In the genomic region with DNA sequence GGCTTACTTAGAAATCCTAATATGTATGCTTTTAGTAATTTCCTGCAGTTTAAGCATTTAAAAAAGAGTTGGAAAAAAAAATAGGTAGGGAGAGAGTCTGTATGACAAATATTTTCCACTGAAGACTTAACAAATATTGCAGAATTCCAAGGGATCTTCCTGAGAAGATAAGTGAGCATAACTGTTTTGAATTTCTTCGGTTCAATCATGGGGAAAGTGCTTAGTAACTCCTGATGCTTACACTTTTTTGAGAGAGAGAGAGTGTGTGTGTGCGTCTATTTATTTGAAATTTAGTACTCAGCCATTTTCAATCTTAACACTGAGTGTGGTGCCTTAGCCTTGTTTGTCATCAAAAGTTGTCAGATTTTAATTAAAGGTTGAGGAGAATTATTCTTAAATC, we compare ENCODE assay signal across 23 cellular contexts. TPM values are rescaled to one million over a fixed set of nuclear protein-coding genes. Genes with fewer than 3 reads are reported as not detected.
A peak's percentile ranks its signal among the peaks of the same experiment; 100 is the strongest.
DNase-seq lines count a peak whose midpoint lies in the region; ATAC-seq, FAIRE-seq and TF ChIP-seq lines count a peak whose summit lies in the region.
"Had no signal": no experiment of that assay in that cellular context is flagged by ENCODE, and none has a peak within 500 bp of the region (broad histone marks: within the 10 kb centered on the region; RNA-seq: fewer than 3 reads in every experiment).

No MANE protein-coding gene starts in this region.

- no peak overlapping the region for H2AFZ ChIP-seq in HepG2 (ENCODE audit: low read length)
- H2AFZ ChIP-seq in SK-N-SH (ENCODE audit: low read depth) = no peak overlapping the region

- peaks cover 29% of the 10 kb centered on the region for H4K20me1 ChIP-seq in HepG2 (ENCODE audit: insufficient read depth, low read length)
- peaks cover 72% of the 10 kb centered on the region for H4K20me1 ChIP-seq in SK-N-SH (ENCODE audit: insufficient read depth)

- H3K4me3 ChIP-seq in HepG2 (replicated peaks in 1 of 3; ENCODE audit: insufficient read depth in 1 of 3, low read depth in 2 of 3, low read length in 3 of 3) (no peak overlapping the region), right lobe of liver (no peak overlapping the region), liver (ENCODE audit: low read depth in 1 of 3, low read length in 3 of 3) (no peak overlapping the region), SK-N-SH (ENCODE audit: low read depth in 2 of 2, low read length in 1 of 2) (no peak overlapping the region)
- H3K4me3 ChIP-seq: gastrocnemius medialis, HAP-1, sigmoid colon had no signal

- ATAC-seq in HepG2 (no peak), right lobe of liver (no peak), HG02973 (IDR thresholded peaks at IDR 0.05; ENCODE audit: unreplicated experiment) (no peak), GM18502 (IDR thresholded peaks at IDR 0.05; ENCODE audit: poor library complexity, unreplicated experiment) (no peak)
- ATAC-seq: gastrocnemius medialis, left colon had no signal

- TF ChIP-seq CTCF in HepG2 (CRISPR knock-in tag; IDR thresholded peaks at IDR 0.05) (no peak), right lobe of liver (IDR thresholded peaks at IDR 0.05) (no peak), liver (IDR thresholded peaks at IDR 0.05; ENCODE audit: low read depth, low read length, missing input control) (no peak), SK-N-SH (IDR thresholded peaks at IDR 0.05) (no peak)

- no peaks in the 10 kb centered on the region for H3K9me3 ChIP-seq in HepG2 (ENCODE audit: low read length)
- no peaks in the 10 kb centered on the region for H3K9me3 ChIP-seq in right lobe of liver
- no peaks in the 10 kb centered on the region for H3K9me3 ChIP-seq in liver (ENCODE audit: control insufficient read depth in 4 of 4, low read length in 3 of 4)
- no peaks in the 10 kb centered on the region for H3K9me3 ChIP-seq in SK-N-SH
- H3K9me3 ChIP-seq: gastrocnemius medialis, HAP-1, sigmoid colon had no signal

- H3K9ac ChIP-seq in HepG2 (ENCODE audit: insufficient read depth, low read depth, low read length) = no peak overlapping the region
- H3K9ac ChIP-seq in liver (ENCODE audit: low read depth in 1 of 2, low read length in 2 of 2) = no peak overlapping the region
- H3K9ac ChIP-seq in SK-N-SH = no peak overlapping the region
- H3K9ac ChIP-seq: KMS-11 had no signal

- peaks cover 8% of the 10 kb centered on the region for H3F3A ChIP-seq in SK-N-SH (replicated peaks; ENCODE audit: insufficient read depth)

- intact Hi-C loops in HepG2 (cut with micrococcal nuclease; ENCODE audit: unreplicated experiment) (no loop called here), right lobe of liver (cut with DNase I) (no loop called here)
- intact Hi-C loops in activated T-helper 2 cell treated with anti-CD3 and anti-CD28 coated beads, Interferon-gamma antibody, Interleukin-2, Interleukin-4, amounts not matched to agents 10 μg/mL and 5 μg/mL and 100 μg/mL, durations not matched to agents 14 hours and 24 hours and 36 hours (cut with micrococcal nuclease) = no loop called here

- POLR2A ChIA-PET in HepG2 (lab: Yijun Ruan, JAX) (interaction anchor here (0.9 to 1.0 kb wide), 2 partner anchors 11 to 18 kb away, joined by 3 read pairs; no protein-coding TSS in a partner anchor), SK-N-SH (lab: Yijun Ruan, JAX) (no interaction called here)

- H3K4me3 Mint-ChIP-seq in activated T-helper 2 cell treated with anti-CD3 and anti-CD28 coated beads, Interferon-gamma antibody, Interleukin-2, Interleukin-4, amounts not matched to agents 10 μg/mL and 5 μg/mL and 100 μg/mL, durations not matched to agents 14 hours and 24 hours and 36 hours (ENCODE audit: low read depth) = no peak overlapping the region
- H3K4me3 Mint-ChIP-seq: brain had no signal

- TF ChIP-seq EP300 in HepG2 (IDR thresholded peaks at IDR 0.05; ENCODE audit: low read depth in 2 of 2, low read length in 2 of 2) (no peak), HepG2 (CRISPR knock-in tag; IDR thresholded peaks at IDR 0.05; ENCODE audit: borderline replicate concordance) (no peak), SK-N-SH (IDR thresholded peaks at IDR 0.05; ENCODE audit: borderline replicate concordance in 1 of 2, low read depth in 1 of 2, low read length in 1 of 2) (no peak)

- H3K4me2 ChIP-seq in HepG2 (ENCODE audit: low read depth, low read length) (no peak overlapping the region), SK-N-SH (no peak overlapping the region)
- H3K4me2 ChIP-seq: KMS-11 had no signal

- no peak overlapping the region for H3K27ac ChIP-seq in HepG2 (ENCODE audit: extremely low read length, insufficient read depth, low read length)
- no peak overlapping the region for H3K27ac ChIP-seq in right lobe of liver
- no peak overlapping the region for H3K27ac ChIP-seq in liver (ENCODE audit: low read depth in 1 of 2, low read length in 2 of 2)
- H3K27ac ChIP-seq in SK-N-SH (ENCODE audit: low read depth in 2 of 2, low read length in 1 of 2) = no peak overlapping the region
- H3K27ac ChIP-seq: epithelial cell of prostate, gastrocnemius medialis, KMS-11, RWPE1, sigmoid colon had no signal

- no peak for DNase-seq in HepG2 (ENCODE audit: low spot score)
- DNase-seq in right lobe of liver = no peak
- DNase-seq in activated T-helper 2 cell treated with anti-CD3 and anti-CD28 coated beads, Interferon-gamma antibody, Interleukin-2, Interleukin-4, amounts not matched to agents 10 μg/mL and 5 μg/mL and 100 μg/mL, durations not matched to agents 14 hours and 24 hours and 36 hours (ENCODE audit: low spot score) = no peak
- no peak for DNase-seq in NCI-H146 treated with DMSO at 0.1 percent for 48 hours (lab: John Stamatoyannopoulos, UW; ENCODE audit: unreplicated experiment)
- no peak for DNase-seq in SK-N-SH
- DNase-seq: activated CD8-positive, alpha-beta memory T cell treated with anti-CD3 and anti-CD28 coated beads for 24 hours; activated effector memory CD4-positive, alpha-beta T cell treated with Interleukin-2 at 50 U/mL for 16 hours; COR-L47; EL; gastrocnemius medialis; left colon; NCI-H2081 treated with DMSO at 0.1 percent for 48 hours; sigmoid colon; stimulated activated CD4-positive, alpha-beta T cell treated with anti-CD3 and anti-CD28 coated beads, Interleukin-1b, Interleukin-23, amount 100 ng/mL, for 48 hours had no signal

- in situ Hi-C loops in HepG2 (cut with HindIII; ENCODE audit: extremely low pct_ligation_motif_present, low pct_unique_long_range_greater_than_20kb) = no loop called here

- no peaks in the 10 kb centered on the region for H3K9me3 Mint-ChIP-seq in activated T-helper 2 cell treated with anti-CD3 and anti-CD28 coated beads, Interferon-gamma antibody, Interleukin-2, Interleukin-4, amounts not matched to agents 10 μg/mL and 5 μg/mL and 100 μg/mL, durations not matched to agents 14 hours and 24 hours and 36 hours

- no peak for FAIRE-seq in HepG2 (lab: Jason Lieb, UNC)
- FAIRE-seq: urothelium cell line had no signal

- TF ChIP-seq POLR2A in HepG2 (IDR thresholded peaks at IDR 0.05; ENCODE audit: insufficient read depth in 1 of 2, low read depth in 2 of 2, low read length in 2 of 2) (no peak), right lobe of liver (IDR thresholded peaks at IDR 0.05) (no peak)

- peaks cover 34% of the 10 kb centered on the region for H3K79me2 ChIP-seq in HepG2 (ENCODE audit: insufficient read depth, low read length)
- peaks cover 97% of the 10 kb centered on the region for H3K79me2 ChIP-seq in SK-N-SH (ENCODE audit: insufficient read depth)

- H3K4me1 Mint-ChIP-seq in activated T-helper 2 cell treated with anti-CD3 and anti-CD28 coated beads, Interferon-gamma antibody, Interleukin-2, Interleukin-4, amounts not matched to agents 10 μg/mL and 5 μg/mL and 100 μg/mL, durations not matched to agents 14 hours and 24 hours and 36 hours (ENCODE audit: low read depth) = peaks cover 31% of the 10 kb centered on the region

- H3K36me3 ChIP-seq in HepG2 (replicated peaks in 1 of 2; ENCODE audit: control insufficient read depth in 1 of 2, insufficient read depth in 2 of 2, low read length in 2 of 2) (peaks cover 13 to 59% of the 10 kb centered on the region in 2 experiments), right lobe of liver (peaks cover 0 to 63% (median 35%) of the 10 kb centered on the region in 4 donors), liver (ENCODE audit: control insufficient read depth in 4 of 4, insufficient read depth in 3 of 4, low read depth in 1 of 4, low read length in 3 of 4) (peaks cover 11 to 56% (median 46%) of the 10 kb centered on the region in 4 donors), SK-N-SH (replicated peaks in 1 of 2; ENCODE audit: control insufficient read depth in 1 of 2, insufficient read depth in 2 of 2, low read length in 1 of 2) (peaks cover 90 to 95% of the 10 kb centered on the region in 2 experiments)

- 93% methylated on average over 2 of the region's 2 CpGs for WGBS in HepG2 (ENCODE audit: low lambda C conversion rate)
- 71% methylated on average over 2 of the region's 2 CpGs for WGBS in right lobe of liver (ENCODE audit: insufficient coverage, low coverage, low lambda C conversion rate, missing lambda C conversion rate)
- WGBS in liver = 78% methylated on average over 2 of the region's 2 CpGs
- 95% methylated on average over 2 of the region's 2 CpGs for WGBS in SK-N-SH (ENCODE audit: low lambda C conversion rate)

- H3K36me3 Mint-ChIP-seq in activated T-helper 2 cell treated with anti-CD3 and anti-CD28 coated beads, Interferon-gamma antibody, Interleukin-2, Interleukin-4, amounts not matched to agents 10 μg/mL and 5 μg/mL and 100 μg/mL, durations not matched to agents 14 hours and 24 hours and 36 hours (ENCODE audit: low read depth) = peaks cover 73% of the 10 kb centered on the region

- no peaks in the 10 kb centered on the region for H3K9me2 ChIP-seq in SK-N-SH

- BruUV-seq in HepG2 (replicated peaks; lab: Mats Ljungman, UMichigan) = no TSS peak

- TF ChIP-seq RAD21 in HepG2 (CRISPR knock-in tag; IDR thresholded peaks at IDR 0.05) (no peak), liver (IDR thresholded peaks at IDR 0.05) (no peak), SK-N-SH (IDR thresholded peaks at IDR 0.05; ENCODE audit: low read length) (no peak)

- no peaks in the 10 kb centered on the region for H3K4me1 ChIP-seq in HepG2 (ENCODE audit: insufficient read depth, low read length)
- H3K4me1 ChIP-seq in right lobe of liver = no peaks in the 10 kb centered on the region
- H3K4me1 ChIP-seq in liver (ENCODE audit: control insufficient read depth in 4 of 4, insufficient read depth in 4 of 4, low read length in 3 of 4) = peaks cover 0 to 2% (median 0%) of the 10 kb centered on the region in 4 donors
- H3K4me1 ChIP-seq in SK-N-SH (ENCODE audit: control insufficient read depth in 1 of 2, insufficient read depth in 2 of 2, low read depth in 1 of 2, low read length in 1 of 2) = no peaks in the 10 kb centered on the region

- no peaks in the 10 kb centered on the region; a peak in 1 of 5 replicates for H3K27me3 ChIP-seq in HepG2 (ENCODE audit: control insufficient read depth in 1 of 2, insufficient read depth in 2 of 2, low read length in 2 of 2)
- H3K27me3 ChIP-seq in right lobe of liver = no peaks in the 10 kb centered on the region
- H3K27me3 ChIP-seq in liver (ENCODE audit: control insufficient read depth in 4 of 4, insufficient read depth in 4 of 4, low read length in 3 of 4) = no peaks in the 10 kb centered on the region
- no peaks in the 10 kb centered on the region for H3K27me3 ChIP-seq in SK-N-SH (ENCODE audit: insufficient read depth)
- H3K27me3 ChIP-seq: gastrocnemius medialis, sigmoid colon had no signal

- H3K27me3 Mint-ChIP-seq in activated T-helper 2 cell treated with anti-CD3 and anti-CD28 coated beads, Interferon-gamma antibody, Interleukin-2, Interleukin-4, amounts not matched to agents 10 μg/mL and 5 μg/mL and 100 μg/mL, durations not matched to agents 14 hours and 24 hours and 36 hours (ENCODE audit: low read depth) = no peaks in the 10 kb centered on the region
- H3K27me3 Mint-ChIP-seq: brain had no signal

- CTCF ChIA-PET in HepG2 (lab: Yijun Ruan, JAX; ENCODE audit: low intra/inter-chr PET ratio, low total read pairs) (no interaction called here), SK-N-SH (lab: Yijun Ruan, JAX) (no interaction called here)

- peak overlapping the region; percentile 45 for H3K27ac Mint-ChIP-seq in activated T-helper 2 cell treated with anti-CD3 and anti-CD28 coated beads, Interferon-gamma antibody, Interleukin-2, Interleukin-4, amounts not matched to agents 10 μg/mL and 5 μg/mL and 100 μg/mL, durations not matched to agents 14 hours and 24 hours and 36 hours

RNA-seq across cellular contexts. Expression of gene SON, which starts 18.5 kb away (rescaled TPM):
- total RNA-seq in HepG2 (2016; rRNA removed; fragmentation: Illumina TruSeq; extraction: Trizol) (78.3 and 291 TPM in 2 replicates), right lobe of liver (100 to 1,000 TPM in 4 of 6 experiments, 10 to 100 TPM in 2; 86.7 to 212 (median 113) TPM), liver (100 to 1,000 TPM; 128 to 186 TPM)
- 8.5 and 9.3 TPM in 2 replicates for total RNA-seq in HepG2 (2016; cell fraction: cytosol; rRNA removed; fragmentation: Illumina TruSeq; extraction: Trizol; ENCODE audit: low read depth)
- 71.9 and 282 TPM in 2 replicates for total RNA-seq in HepG2 (2016; cell fraction: insoluble cytoplasmic fraction; rRNA removed; fragmentation: Illumina TruSeq; extraction: Trizol)
- total RNA-seq in HepG2 (2016; cell fraction: membrane; rRNA removed; fragmentation: Illumina TruSeq; extraction: Trizol) = 38.8 and 42.6 TPM in 2 replicates
- 173 and 188 TPM in 2 replicates for total RNA-seq in HepG2 (2016; cell fraction: nucleus; rRNA removed; fragmentation: Illumina TruSeq; extraction: Trizol)
- polyA plus RNA-seq in HepG2 (2011; rRNA removed) (60.8 and 61.3 TPM in 2 replicates), liver (100 to 1,000 TPM in 1 of 2 donors, 10 to 100 TPM in 1; 42.7 to 264 TPM), SK-N-SH (2012; rRNA removed) (45.9 and 57.4 TPM in 2 replicates)
- 27.3 and 38.0 TPM in 2 replicates for polyA plus RNA-seq in HepG2 (2011; cell fraction: cytosol; rRNA removed)
- 184 and 204 TPM in 2 replicates for polyA plus RNA-seq in HepG2 (2011; cell fraction: nucleus; rRNA removed)
- 121 and 128 TPM in 2 replicates for polyA plus RNA-seq in HepG2 (2012)
- polyA plus RNA-seq in HepG2 (2016; cell fraction: cytosol; fragmentation: Illumina TruSeq; extraction: Trizol; ENCODE audit: low read depth) = 4.6 and 5.8 TPM in 2 replicates
- 116 and 145 TPM in 2 replicates for polyA plus RNA-seq in HepG2 (2016; cell fraction: insoluble cytoplasmic fraction; fragmentation: Illumina TruSeq; extraction: Trizol; ENCODE audit: low read depth)
- 16.5 and 18.3 TPM in 2 replicates for polyA plus RNA-seq in HepG2 (2016; cell fraction: membrane; fragmentation: Illumina TruSeq; extraction: Trizol; ENCODE audit: low read depth)
- 242 and 248 TPM in 2 replicates for polyA plus RNA-seq in HepG2 (2016; cell fraction: nucleus; fragmentation: Illumina TruSeq; extraction: Trizol; ENCODE audit: insufficient read depth, low read depth)
- polyA minus RNA-seq in HepG2 (2011; rRNA and poly(A)+ RNA removed; ENCODE audit: low replicate concordance) = 192 and 202 TPM in 2 replicates
- 80.6 and 107 TPM in 2 replicates for polyA minus RNA-seq in HepG2 (2011; cell fraction: cytosol; rRNA and poly(A)+ RNA removed)
- 280 and 289 TPM in 2 replicates for polyA minus RNA-seq in HepG2 (2011; cell fraction: nucleus; rRNA and poly(A)+ RNA removed)
- 345 and 376 TPM in 2 replicates for total RNA-seq in activated T-helper 2 cell treated with anti-CD3 and anti-CD28 coated beads, Interferon-gamma antibody, Interleukin-2, Interleukin-4, amounts not matched to agents 10 μg/mL and 5 μg/mL and 100 μg/mL, durations not matched to agents 14 hours and 24 hours and 36 hours
- 40.1 and 44.0 TPM in 2 replicates for polyA plus RNA-seq in SK-N-SH (2012; cell fraction: cytosol; rRNA removed)
- 122 and 250 TPM in 2 replicates for polyA plus RNA-seq in SK-N-SH (2012; cell fraction: nucleus; rRNA removed)

RNA-seq across cellular contexts. Expression of gene GART, which starts 19.5 kb away (rescaled TPM):
- total RNA-seq in HepG2 (2016; rRNA removed; fragmentation: Illumina TruSeq; extraction: Trizol) = 109 and 151 TPM in 2 replicates
- 31.1 and 36.8 TPM in 2 replicates for total RNA-seq in HepG2 (2016; cell fraction: cytosol; rRNA removed; fragmentation: Illumina TruSeq; extraction: Trizol; ENCODE audit: low read depth)
- total RNA-seq in HepG2 (2016; cell fraction: insoluble cytoplasmic fraction; rRNA removed; fragmentation: Illumina TruSeq; extraction: Trizol) = 113 and 146 TPM in 2 replicates
- total RNA-seq in HepG2 (2016; cell fraction: membrane; rRNA removed; fragmentation: Illumina TruSeq; extraction: Trizol) = 32.8 and 39.5 TPM in 2 replicates
- total RNA-seq in HepG2 (2016; cell fraction: nucleus; rRNA removed; fragmentation: Illumina TruSeq; extraction: Trizol) = 90.9 and 99.5 TPM in 2 replicates
- 17.7 and 17.9 TPM in 2 replicates for polyA plus RNA-seq in HepG2 (2011; rRNA removed)
- polyA plus RNA-seq in HepG2 (2011; cell fraction: cytosol; rRNA removed) = 9.6 and 13.2 TPM in 2 replicates
- 19.9 and 27.1 TPM in 2 replicates for polyA plus RNA-seq in HepG2 (2011; cell fraction: nucleus; rRNA removed)
- polyA plus RNA-seq in HepG2 (2012) = 50.5 and 59.0 TPM in 2 replicates
- polyA plus RNA-seq in HepG2 (2016; cell fraction: cytosol; fragmentation: Illumina TruSeq; extraction: Trizol; ENCODE audit: low read depth) = 4.4 and 5.6 TPM in 2 replicates
- 99.4 and 99.8 TPM in 2 replicates for polyA plus RNA-seq in HepG2 (2016; cell fraction: insoluble cytoplasmic fraction; fragmentation: Illumina TruSeq; extraction: Trizol; ENCODE audit: low read depth)
- 8.6 and 10.6 TPM in 2 replicates for polyA plus RNA-seq in HepG2 (2016; cell fraction: membrane; fragmentation: Illumina TruSeq; extraction: Trizol; ENCODE audit: low read depth)
- 70.2 and 73.8 TPM in 2 replicates for polyA plus RNA-seq in HepG2 (2016; cell fraction: nucleus; fragmentation: Illumina TruSeq; extraction: Trizol; ENCODE audit: insufficient read depth, low read depth)
- 15.8 and 35.7 TPM in 2 replicates for polyA minus RNA-seq in HepG2 (2011; rRNA and poly(A)+ RNA removed; ENCODE audit: low replicate concordance)
- 21.5 and 23.0 TPM in 2 replicates for polyA minus RNA-seq in HepG2 (2011; cell fraction: cytosol; rRNA and poly(A)+ RNA removed)
- polyA minus RNA-seq in HepG2 (2011; cell fraction: nucleus; rRNA and poly(A)+ RNA removed) = 73.8 and 95.2 TPM in 2 replicates
- 10 to 100 TPM; 23.0 to 93.5 (median 39.3) TPM for total RNA-seq in right lobe of liver
- 197 and 199 TPM in 2 replicates for total RNA-seq in activated T-helper 2 cell treated with anti-CD3 and anti-CD28 coated beads, Interferon-gamma antibody, Interleukin-2, Interleukin-4, amounts not matched to agents 10 μg/mL and 5 μg/mL and 100 μg/mL, durations not matched to agents 14 hours and 24 hours and 36 hours
- total RNA-seq in liver = 10 to 100 TPM; 44.7 to 76.8 TPM
- 10 to 100 TPM; 15.7 to 19.2 TPM for polyA plus RNA-seq in liver
- 17.3 and 26.8 TPM in 2 replicates for polyA plus RNA-seq in SK-N-SH (2012; rRNA removed)
- polyA plus RNA-seq in SK-N-SH (2012; cell fraction: cytosol; rRNA removed) = 24.9 and 25.0 TPM in 2 replicates
- 29.6 and 53.5 TPM in 2 replicates for polyA plus RNA-seq in SK-N-SH (2012; cell fraction: nucleus; rRNA removed)

RNA-seq across cellular contexts. Expression of gene DONSON, which starts 27.1 kb away (rescaled TPM):
- total RNA-seq in HepG2 (2016; rRNA removed; fragmentation: Illumina TruSeq; extraction: Trizol) (60.8 and 63.6 TPM in 2 replicates), right lobe of liver (10 to 100 TPM in 2 of 6 experiments, 1 to 10 TPM in 4; 6.0 to 13.7 (median 8.4) TPM), liver (10 to 100 TPM in 1 of 2 donors, 1 to 10 TPM in 1; 9.9 to 22.6 TPM)
- total RNA-seq in HepG2 (2016; cell fraction: cytosol; rRNA removed; fragmentation: Illumina TruSeq; extraction: Trizol; ENCODE audit: low read depth) = 19.3 and 25.7 TPM in 2 replicates
- total RNA-seq in HepG2 (2016; cell fraction: insoluble cytoplasmic fraction; rRNA removed; fragmentation: Illumina TruSeq; extraction: Trizol) = 63.7 and 64.8 TPM in 2 replicates
- 39.0 and 44.1 TPM in 2 replicates for total RNA-seq in HepG2 (2016; cell fraction: membrane; rRNA removed; fragmentation: Illumina TruSeq; extraction: Trizol)
- total RNA-seq in HepG2 (2016; cell fraction: nucleus; rRNA removed; fragmentation: Illumina TruSeq; extraction: Trizol) = 49.7 and 57.4 TPM in 2 replicates
- polyA plus RNA-seq in HepG2 (2011; rRNA removed) (23.8 and 35.4 TPM in 2 replicates), liver (1 to 10 TPM; 4.8 to 6.8 TPM), SK-N-SH (2012; rRNA removed) (17.3 and 20.6 TPM in 2 replicates)
- 14.5 and 16.8 TPM in 2 replicates for polyA plus RNA-seq in HepG2 (2011; cell fraction: cytosol; rRNA removed)
- polyA plus RNA-seq in HepG2 (2011; cell fraction: nucleus; rRNA removed) = 32.1 and 34.6 TPM in 2 replicates
- 27.0 and 35.7 TPM in 2 replicates for polyA plus RNA-seq in HepG2 (2012)
- 14.8 and 16.8 TPM in 2 replicates for polyA plus RNA-seq in HepG2 (2016; cell fraction: cytosol; fragmentation: Illumina TruSeq; extraction: Trizol; ENCODE audit: low read depth)
- polyA plus RNA-seq in HepG2 (2016; cell fraction: insoluble cytoplasmic fraction; fragmentation: Illumina TruSeq; extraction: Trizol; ENCODE audit: low read depth) = 70.4 and 76.8 TPM in 2 replicates
- polyA plus RNA-seq in HepG2 (2016; cell fraction: membrane; fragmentation: Illumina TruSeq; extraction: Trizol; ENCODE audit: low read depth) = 27.4 and 32.3 TPM in 2 replicates
- 91.6 and 102 TPM in 2 replicates for polyA plus RNA-seq in HepG2 (2016; cell fraction: nucleus; fragmentation: Illumina TruSeq; extraction: Trizol; ENCODE audit: insufficient read depth, low read depth)
- polyA minus RNA-seq in HepG2 (2011; rRNA and poly(A)+ RNA removed; ENCODE audit: low replicate concordance) = 21.0 and 36.0 TPM in 2 replicates
- 14.6 and 17.7 TPM in 2 replicates for polyA minus RNA-seq in HepG2 (2011; cell fraction: cytosol; rRNA and poly(A)+ RNA removed)
- 23.7 and 27.5 TPM in 2 replicates for polyA minus RNA-seq in HepG2 (2011; cell fraction: nucleus; rRNA and poly(A)+ RNA removed)
- total RNA-seq in activated T-helper 2 cell treated with anti-CD3 and anti-CD28 coated beads, Interferon-gamma antibody, Interleukin-2, Interleukin-4, amounts not matched to agents 10 μg/mL and 5 μg/mL and 100 μg/mL, durations not matched to agents 14 hours and 24 hours and 36 hours = 40.3 and 41.7 TPM in 2 replicates
- polyA plus RNA-seq in SK-N-SH (2012; cell fraction: cytosol; rRNA removed) = 16.5 and 19.2 TPM in 2 replicates
- 41.8 and 54.5 TPM in 2 replicates for polyA plus RNA-seq in SK-N-SH (2012; cell fraction: nucleus; rRNA removed)
